ENCODE assay signal across 8 cellular contexts in genomic region chr15:49046113-49046883, GRCh38. TPM values are rescaled to one million over a fixed set of nuclear protein-coding genes. Genes with fewer than 3 reads are reported as not detected.
A peak's percentile ranks its signal among the peaks of the same experiment; 100 is the strongest.
DNase-seq lines count a peak whose midpoint lies in the region; ATAC-seq and TF ChIP-seq lines count a peak whose summit lies in the region.

SECISBP2L (minus strand) TSS chr15:49046446; CDS start chr15:49046299, 147 bp downstream.

- intact Hi-C loops in right cardiac atrium (cut with DNase I) (loop anchor here in 2 of 4 donors (10.0 kb wide), 2 partner anchors 99 to 109 kb away; partner anchors contain the start of gene COPS2 (in 1 of the 2)), vagina (cut with DNase I) (no loop called here)

- ATAC-seq in GM18498 (IDR thresholded peaks at IDR 0.05; ENCODE audit: unreplicated experiment) (peak; percentile 95), HG02885 (IDR thresholded peaks at IDR 0.05; ENCODE audit: poor library complexity, unreplicated experiment) (peak; percentile 95), right cardiac atrium (peak; percentile 99)

- no peak for TF ChIP-seq CTCF in vagina (IDR thresholded peaks at IDR 0.05)

- H3K27ac ChIP-seq in right cardiac atrium (ENCODE audit: low read length) (peak within 1 kb of the TSS; percentile 61), vagina (peak within 1 kb of the TSS; percentile 91)

- DNase-seq in NCI-H1694 (lab: John Stamatoyannopoulos, UW) (peak; percentile 85), T-helper 2 cell (peak; percentile 69 to 95 (median 87)), anterior cingulate cortex (lab: John Stamatoyannopoulos, UW) (peak; percentile 61 to 96 (median 90)), right cardiac atrium (peak; percentile 94 to 97 (median 97)), putamen (ENCODE audit: low spot score) (peak; percentile 95), vagina (ENCODE audit: extremely low spot score in 2 of 2) (peak in 1 of 2 donors; percentile 93)

- H3K36me3 ChIP-seq in vagina = no peaks in the 10 kb centered on the region

- H3K27me3 ChIP-seq in right cardiac atrium (ENCODE audit: control insufficient read depth, insufficient read depth) = no peaks in the 10 kb centered on the region
- H3K27me3 ChIP-seq in vagina = no peaks in the 10 kb centered on the region

- H3K4me1 ChIP-seq in right cardiac atrium (ENCODE audit: control insufficient read depth, insufficient read depth, low read length) = peaks cover 2% of the 10 kb centered on the region
- H3K4me1 ChIP-seq in vagina = peaks cover 49% of the 10 kb centered on the region

- WGBS in right cardiac atrium = 1% methylated on average over 53 of the region's 53 CpGs

- peak; percentile 28 to 62 for TF ChIP-seq POLR2A in vagina (IDR thresholded peaks at IDR 0.05)

- H3K4me3 ChIP-seq in right cardiac atrium (ENCODE audit: low read length) = peak within 1 kb of the TSS; percentile 77
- peak within 1 kb of the TSS; percentile 97 for H3K4me3 ChIP-seq in vagina

- no peaks in the 10 kb centered on the region for H3K9me3 ChIP-seq in right cardiac atrium (ENCODE audit: control insufficient read depth, low read length)
- no peaks in the 10 kb centered on the region for H3K9me3 ChIP-seq in vagina

RNA-seq across cellular contexts. Expression of gene SECISBP2L, which starts in this region (rescaled TPM):
- total RNA-seq in right cardiac atrium (10 to 100 TPM; 31.7 to 36.9 (median 34.4) TPM), vagina (24.3 TPM)
- 9.1 TPM for polyA plus RNA-seq in right cardiac atrium
